In the genomic region with DNA sequence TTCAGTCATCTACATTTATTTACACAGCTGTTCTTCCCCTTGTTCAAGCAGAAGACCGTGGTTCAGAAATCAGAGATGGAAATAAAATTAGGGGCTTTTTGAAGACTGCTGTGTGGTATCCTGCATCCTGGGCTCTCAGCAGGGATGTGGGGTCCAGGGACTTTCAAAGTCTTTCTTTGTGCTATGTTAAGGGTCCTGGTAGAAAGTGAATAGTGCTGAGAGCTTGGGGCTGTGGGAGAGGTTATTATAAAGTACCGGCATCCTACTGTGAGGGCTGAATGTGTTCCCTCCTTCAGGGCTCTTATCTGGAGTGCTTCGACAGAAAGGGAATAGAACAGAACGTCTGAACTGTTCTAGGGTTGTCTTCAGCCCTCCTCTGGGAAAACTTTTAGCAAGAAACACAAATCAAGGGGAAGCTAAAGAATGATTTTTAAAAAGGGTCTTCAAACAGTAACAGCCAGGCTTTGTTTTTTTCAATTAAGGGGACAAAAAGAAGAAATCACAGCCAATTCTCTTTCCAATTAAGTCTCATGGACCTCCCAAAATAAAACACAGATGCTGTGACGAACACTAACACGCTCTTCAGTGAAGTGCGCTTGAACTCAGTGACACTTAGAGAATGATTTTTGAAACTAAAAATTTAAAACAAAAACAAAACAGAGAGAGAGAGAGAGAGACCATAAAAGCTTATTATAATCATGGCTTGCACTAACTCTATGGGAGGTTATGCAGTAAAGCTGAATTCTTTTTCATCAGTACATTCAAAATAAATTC, we compare ENCODE assay signal across 19 cellular contexts. TPM values are rescaled to one million over a fixed set of nuclear protein-coding genes. Genes with fewer than 3 reads are reported as not detected.
A peak's percentile ranks its signal among the peaks of the same experiment; 100 is the strongest.
DNase-seq lines count a peak whose midpoint lies in the region; TF ChIP-seq lines count a peak whose summit lies in the region.
"Had no signal": no experiment of that assay in that cellular context is flagged by ENCODE, and none has a peak within 500 bp of the region (broad histone marks: within the 10 kb centered on the region; RNA-seq: fewer than 3 reads in every experiment).

No MANE protein-coding gene starts in this region.

- DNase-seq in DMS79 (lab: John Stamatoyannopoulos, UW), result peak; percentile 16
- peak; percentile 70 for DNase-seq in NCI-H128 (lab: John Stamatoyannopoulos, UW; ENCODE audit: unreplicated experiment)
- DNase-seq in chondrocyte (ENCODE audit: low spot score), result no peak
- DNase-seq in iPS-NIHi7 (ENCODE audit: extremely low spot score), result peak; percentile 26
- no peak for DNase-seq in SK-N-DZ (ENCODE audit: low spot score)
- no peak for DNase-seq in NCI-H1694 treated with DMSO at 0.1 percent for 48 hours (lab: John Stamatoyannopoulos, UW)
- DNase-seq in activated naive CD4-positive, alpha-beta T cell treated with Interleukin-2 at 50 U/mL for 16 hours, result no peak
- DNase-seq in stimulated activated CD8-positive, alpha-beta memory T cell treated with anti-CD3 and anti-CD28 coated beads, Interleukin-4, amount 100 ng/mL, for 48 hours, result no peak
- DNase-seq: activated CD8-positive, alpha-beta T cell treated with anti-CD3 and anti-CD28 coated beads for 36 hours; activated T-cell treated with anti-CD3 and anti-CD28 coated beads, Interleukin-2, amount 50 U/mL, for 4 hours; CD8-positive, alpha-beta T cell; IMR-90; kidney glomerular epithelial cell; MG63; NCI-H2081 treated with DMSO at 0.1 percent for 48 hours; occipital lobe; stimulated activated CD4-positive, alpha-beta T cell treated with anti-CD3 and anti-CD28 coated beads, Interleukin-2, amount 100 ng/mL, for 48 hours; substantia nigra had no signal

- no peaks in the 10 kb centered on the region for H3K9me3 Mint-ChIP-seq in chondrocyte (ENCODE audit: low read depth)
- H3K9me3 Mint-ChIP-seq: activated CD8-positive, alpha-beta T cell treated with anti-CD3 and anti-CD28 coated beads for 36 hours; activated T-cell treated with anti-CD3 and anti-CD28 coated beads, Interleukin-2, amount 50 U/mL, for 4 hours; CD8-positive, alpha-beta T cell had no signal

- H3K4me3 Mint-ChIP-seq in chondrocyte (ENCODE audit: unreplicated experiment), result no peak overlapping the region
- H3K4me3 Mint-ChIP-seq: activated CD8-positive, alpha-beta T cell treated with anti-CD3 and anti-CD28 coated beads for 36 hours; activated naive CD8-positive, alpha-beta T cell; activated T-cell treated with anti-CD3 and anti-CD28 coated beads, Interleukin-2, amount 50 U/mL, for 4 hours; CD8-positive, alpha-beta T cell had no signal

- peak overlapping the region; percentile 57 for H3K27ac Mint-ChIP-seq in chondrocyte (ENCODE audit: unreplicated experiment)
- H3K27ac Mint-ChIP-seq: activated CD8-positive, alpha-beta T cell treated with anti-CD3 and anti-CD28 coated beads for 36 hours; activated naive CD8-positive, alpha-beta T cell; CD8-positive, alpha-beta T cell had no signal

- TF ChIP-seq CTCF in chondrocyte (IDR thresholded peaks at IDR 0.05), result no peak

- peaks cover 13% of the 10 kb centered on the region for H3K4me1 Mint-ChIP-seq in chondrocyte (ENCODE audit: low read depth)

- no peaks in the 10 kb centered on the region for H3K36me3 Mint-ChIP-seq in chondrocyte (ENCODE audit: low read depth)
- H3K36me3 Mint-ChIP-seq: activated naive CD8-positive, alpha-beta T cell; CD8-positive, alpha-beta T cell had no signal

- H3K27me3 Mint-ChIP-seq in chondrocyte (ENCODE audit: low read depth), result peaks cover 7% of the 10 kb centered on the region
- H3K27me3 Mint-ChIP-seq: activated naive CD8-positive, alpha-beta T cell had no signal

RNA-seq across cellular contexts. Expression of gene SLC1A3, which starts 15.7 kb away (rescaled TPM):
- 1.3 to 5.1 TPM (median 1.8 TPM) in 3 replicates for total RNA-seq in chondrocyte
- 0.79 and 1.1 TPM in 2 replicates for polyA plus RNA-seq in SK-N-DZ (2014; cell fraction: cytosol; rRNA removed)
- 1.7 and 4.1 TPM in 2 replicates for polyA plus RNA-seq in SK-N-DZ (2014; cell fraction: nucleus; rRNA removed)
- total RNA-seq: CD8-positive, alpha-beta T cell had no signal

Comparison
In these comparisons a context has a peak if more than half of its experiments do, and no peak if none do; other contexts are left out.
1. DNase-seq: peak in DMS79 (single experiment), NCI-H128 (single experiment) and iPS-NIHi7 (single experiment); none in chondrocyte (single experiment), SK-N-DZ (single experiment), NCI-H1694 treated with DMSO at 0.1 percent for 48 hours (single experiment), activated naive CD4-positive, alpha-beta T cell treated with Interleukin-2 at 50 U/mL for 16 hours (single experiment) and stimulated activated CD8-positive, alpha-beta memory T cell treated with anti-CD3 and anti-CD28 coated beads, Interleukin-4, amount 100 ng/mL, for 48 hours (single experiment).